Comparison of ENCODE assay signal across 9 cellular contexts in the genomic region with DNA sequence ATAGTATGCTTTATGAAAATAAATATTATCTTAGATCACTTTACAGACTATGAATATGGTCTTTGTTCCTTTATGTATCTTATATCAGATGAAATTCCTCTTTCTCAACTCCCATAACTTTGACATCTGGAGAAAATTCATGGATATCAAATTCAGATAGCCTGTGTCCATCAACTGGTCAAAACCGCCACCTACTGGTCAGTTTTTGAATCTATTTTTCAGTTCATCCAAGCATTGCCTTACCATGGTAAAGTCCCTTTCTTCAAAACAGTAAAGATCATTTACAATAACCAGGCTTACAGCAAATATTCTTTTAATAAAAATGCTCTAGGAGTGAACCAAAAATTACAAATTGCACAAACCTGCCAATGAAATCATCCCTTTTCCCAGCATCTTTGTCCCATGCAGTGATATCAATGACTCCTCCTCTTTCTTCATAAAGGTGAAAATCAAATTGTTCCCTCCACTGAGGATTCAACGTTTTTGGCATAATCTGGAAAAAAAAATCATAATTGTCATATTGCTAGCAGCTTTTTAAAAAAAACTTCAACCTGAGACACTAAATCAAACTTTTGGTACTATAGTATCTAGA.
DNase-seq lines count a peak whose midpoint lies in the region; ATAC-seq, FAIRE-seq and TF ChIP-seq lines count a peak whose summit lies in the region.
"Had no signal": no experiment of that assay in that cellular context is flagged by ENCODE, and none has a peak within 500 bp of the region (broad histone marks: within the 10 kb centered on the region; RNA-seq: fewer than 3 reads in every experiment).

No MANE protein-coding gene starts in this region.

- no peaks in the 10 kb centered on the region for H3K36me3 Mint-ChIP-seq in activated T-helper 1 cell treated with anti-CD3 and anti-CD28 coated beads, Interleukin-12 subunit alpha, Interleukin-12 subunit beta, Interleukin-2, Interleukin-4 antibody, amounts not matched to agents 30 ng/mL and 10 ng/mL and 1 ng/mL, durations not matched to agents 14 hours and 24 hours and 36 hours (ENCODE audit: low read depth)
- H3K36me3 Mint-ChIP-seq: IgD-negative memory B cell had no signal

- no peaks in the 10 kb centered on the region for H3K27me3 Mint-ChIP-seq in activated T-helper 1 cell treated with anti-CD3 and anti-CD28 coated beads, Interleukin-12 subunit alpha, Interleukin-12 subunit beta, Interleukin-2, Interleukin-4 antibody, amounts not matched to agents 30 ng/mL and 10 ng/mL and 1 ng/mL, durations not matched to agents 14 hours and 24 hours and 36 hours (ENCODE audit: insufficient read depth)
- H3K27me3 Mint-ChIP-seq: IgD-negative memory B cell had no signal

- H3K9me3 ChIP-seq in kidney (ENCODE audit: control insufficient read depth in 1 of 2, low read length in 2 of 2): no peaks in the 10 kb centered on the region

- ATAC-seq in GM21360 (IDR thresholded peaks at IDR 0.05; ENCODE audit: unreplicated experiment): no peak

- no peak overlapping the region for H3K4me3 ChIP-seq in AG09309 (ENCODE audit: control insufficient read depth, low read depth, low read length)
- H3K4me3 ChIP-seq in Jurkat, Clone E6-1 (ENCODE audit: low read length): no peak overlapping the region
- H3K4me3 ChIP-seq in kidney (ENCODE audit: low read length in 2 of 2): no peak overlapping the region

- no peaks in the 10 kb centered on the region for H3K36me3 ChIP-seq in kidney (ENCODE audit: control insufficient read depth in 1 of 2, insufficient read depth in 2 of 2, low read length in 2 of 2)

- no peaks in the 10 kb centered on the region for H3K4me1 ChIP-seq in kidney (ENCODE audit: control insufficient read depth in 1 of 2, insufficient read depth in 1 of 2, low read depth in 1 of 2, low read length in 2 of 2)

- no peak overlapping the region for H3K9ac ChIP-seq in kidney (ENCODE audit: low read length in 2 of 2)

- no peak overlapping the region for H3K27ac Mint-ChIP-seq in activated T-helper 1 cell treated with anti-CD3 and anti-CD28 coated beads, Interleukin-12 subunit alpha, Interleukin-12 subunit beta, Interleukin-2, Interleukin-4 antibody, amounts not matched to agents 30 ng/mL and 10 ng/mL and 1 ng/mL, durations not matched to agents 14 hours and 24 hours and 36 hours
- H3K27ac Mint-ChIP-seq: IgD-negative memory B cell had no signal

- no peaks in the 10 kb centered on the region for H3K9me3 Mint-ChIP-seq in activated T-helper 1 cell treated with anti-CD3 and anti-CD28 coated beads, Interleukin-12 subunit alpha, Interleukin-12 subunit beta, Interleukin-2, Interleukin-4 antibody, amounts not matched to agents 30 ng/mL and 10 ng/mL and 1 ng/mL, durations not matched to agents 14 hours and 24 hours and 36 hours

- DNase-seq in AG09309 (ENCODE audit: low read depth): no peak
- DNase-seq in GM10266 (ENCODE audit: extremely low spot score): peak; percentile 18
- peak; percentile 10 for DNase-seq in Jurkat, Clone E6-1 (ENCODE audit: low read depth, low spot score)
- peak; percentile 40 for DNase-seq in amniotic epithelial cell (ENCODE audit: low read depth)
- DNase-seq in kidney: no peak
- no peak for DNase-seq in activated T-helper 1 cell treated with anti-CD3 and anti-CD28 coated beads, Interleukin-12 subunit alpha, Interleukin-12 subunit beta, Interleukin-2, Interleukin-4 antibody, amounts not matched to agents 30 ng/mL and 10 ng/mL and 1 ng/mL, durations not matched to agents 14 hours and 24 hours and 36 hours (ENCODE audit: low spot score)
- DNase-seq in middle frontal gyrus (ENCODE audit: extremely low spot score, low spot score): no peak

- intact Hi-C loops in kidney (cut with DNase I): no loop called here
- intact Hi-C loops in activated T-helper 1 cell treated with anti-CD3 and anti-CD28 coated beads, Interleukin-12 subunit alpha, Interleukin-12 subunit beta, Interleukin-2, Interleukin-4 antibody, amounts not matched to agents 30 ng/mL and 10 ng/mL and 1 ng/mL, durations not matched to agents 14 hours and 24 hours and 36 hours (cut with micrococcal nuclease): no loop called here

- no peaks in the 10 kb centered on the region for H3K4me1 Mint-ChIP-seq in activated T-helper 1 cell treated with anti-CD3 and anti-CD28 coated beads, Interleukin-12 subunit alpha, Interleukin-12 subunit beta, Interleukin-2, Interleukin-4 antibody, amounts not matched to agents 30 ng/mL and 10 ng/mL and 1 ng/mL, durations not matched to agents 14 hours and 24 hours and 36 hours (ENCODE audit: low read depth)

- H3K27ac ChIP-seq in kidney (ENCODE audit: low read depth in 2 of 2, low read length in 2 of 2): no peak overlapping the region

- FAIRE-seq in kidney (lab: Jason Lieb, UNC): no peak

- no peak overlapping the region for H3K4me3 Mint-ChIP-seq in activated T-helper 1 cell treated with anti-CD3 and anti-CD28 coated beads, Interleukin-12 subunit alpha, Interleukin-12 subunit beta, Interleukin-2, Interleukin-4 antibody, amounts not matched to agents 30 ng/mL and 10 ng/mL and 1 ng/mL, durations not matched to agents 14 hours and 24 hours and 36 hours
- H3K4me3 Mint-ChIP-seq: IgD-negative memory B cell had no signal

- TF ChIP-seq CTCF in AG09309 (IDR thresholded peaks at IDR 0.05; ENCODE audit: control insufficient read depth, insufficient read depth, low read depth, low read length, missing control alignments) (peak; percentile 68), GM10266 (IDR thresholded peaks at IDR 0.05; ENCODE audit: control insufficient read depth, insufficient read depth, low read depth, missing control alignments) (peak; percentile 54), kidney (IDR thresholded peaks at IDR 0.05; ENCODE audit: borderline replicate concordance, extremely low read depth, insufficient read depth) (peak; percentile 51)

Comparison
In these comparisons a context has a peak if more than half of its experiments do, and no peak if none do; other contexts are left out.
1. DNase-seq: peak in GM10266 (single experiment), Jurkat, Clone E6-1 (single experiment) and amniotic epithelial cell (single experiment); none in AG09309 (single experiment), kidney (single experiment), activated T-helper 1 cell treated with anti-CD3 and anti-CD28 coated beads, Interleukin-12 subunit alpha, Interleukin-12 subunit beta, Interleukin-2, Interleukin-4 antibody, amounts not matched to agents 30 ng/mL and 10 ng/mL and 1 ng/mL, durations not matched to agents 14 hours and 24 hours and 36 hours (single experiment) and middle frontal gyrus (single experiment).
2. Peak in every context shown above with its lines, with median percentiles within 50 percentile points of each other: CTCF ChIP-seq.